Comparison of ENCODE assay signal across 22 cellular contexts in the genomic region with DNA sequence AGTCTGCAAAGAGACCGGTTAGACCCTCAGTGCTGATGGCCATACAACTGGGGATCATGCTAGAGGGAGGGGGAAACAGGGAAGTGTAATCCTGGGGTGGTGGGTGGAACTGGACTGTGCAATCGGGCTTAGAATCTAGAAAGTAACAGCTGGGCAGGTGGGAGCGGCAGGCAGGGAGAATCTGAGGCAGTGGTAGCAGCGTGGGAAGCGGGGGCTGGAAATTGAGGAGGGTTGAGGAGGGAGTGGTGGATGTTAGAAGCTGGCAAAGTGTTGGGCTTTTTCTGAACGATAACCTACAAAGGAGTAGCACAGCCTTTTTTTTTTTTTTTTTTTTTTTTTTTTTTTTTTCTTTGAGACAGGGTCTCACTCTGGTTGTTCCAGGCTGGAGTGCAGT. TPM values are rescaled to one million over a fixed set of nuclear protein-coding genes. Genes with fewer than 3 reads are reported as not detected.
DNase-seq lines count a peak whose midpoint lies in the region; ATAC-seq, FAIRE-seq and TF ChIP-seq lines count a peak whose summit lies in the region.
"Had no signal": no experiment of that assay in that cellular context is flagged by ENCODE, and none has a peak within 500 bp of the region (broad histone marks: within the 10 kb centered on the region; RNA-seq: fewer than 3 reads in every experiment).

No MANE protein-coding gene starts in this region.

- H2AFZ ChIP-seq in IMR-90 (replicated peaks; ENCODE audit: low read length, poor library complexity) (peak overlapping the region; percentile 87), H1 (ENCODE audit: low read length) (no peak overlapping the region)

- peak overlapping the region; percentile 14; the same call in 1 of the 2 replicates for H3K18ac ChIP-seq in IMR-90 (ENCODE audit: low read depth, low read length)
- no peak overlapping the region for H3K18ac ChIP-seq in H1 (ENCODE audit: extremely low read depth, low read length)

- peak overlapping the region; percentile 45 for H3K4ac ChIP-seq in IMR-90 (ENCODE audit: low read depth, low read length)
- no peak overlapping the region for H3K4ac ChIP-seq in H1 (replicated peaks; ENCODE audit: insufficient read length, low read depth, low read length)

- H3K27me3 Mint-ChIP-seq in mesothelial cell of epicardium (ENCODE audit: low read depth), result peaks cover 1% of the 10 kb centered on the region
- H3K27me3 Mint-ChIP-seq: activated naive CD4-positive, alpha-beta T cell treated with anti-CD3 and anti-CD28 coated beads, Interleukin-2, amount 50 U/mL, for 24 hours had no signal

- H3K9me3 ChIP-seq in IMR-90 (ENCODE audit: control insufficient read depth, insufficient read depth, low read length) (no peaks in the 10 kb centered on the region), H1 (ENCODE audit: insufficient read depth in 2 of 2, low read depth in 1 of 2, low read length in 1 of 2) (no peaks in the 10 kb centered on the region), tibial artery (no peaks in the 10 kb centered on the region)
- H3K9me3 ChIP-seq: HAP-1, suprapubic skin had no signal

- no peaks in the 10 kb centered on the region for H3K36me3 ChIP-seq in IMR-90 (ENCODE audit: control insufficient read depth, insufficient read depth, low read length)
- H3K36me3 ChIP-seq in H1 (ENCODE audit: control insufficient read depth in 2 of 4, insufficient read depth in 4 of 4, low read length in 3 of 4), result no peaks in the 10 kb centered on the region
- H3K36me3 ChIP-seq in tibial artery, result no peaks in the 10 kb centered on the region
- H3K36me3 ChIP-seq: HAP-1, suprapubic skin had no signal

- TF ChIP-seq RAD21 in IMR-90 (IDR thresholded peaks at IDR 0.05; ENCODE audit: low read length) (no peak), H1 (IDR thresholded peaks at IDR 0.05 in 1 of 2, conservative IDR thresholded peaks at IDR 0.05 in 1 of 2; ENCODE audit: low read depth in 2 of 2, low read length in 2 of 2) (no peak)

- H4K20me1 ChIP-seq in IMR-90 (ENCODE audit: insufficient read depth, low read length) (no peaks in the 10 kb centered on the region), H1 (replicated peaks in 1 of 2; ENCODE audit: control insufficient read depth in 1 of 2, insufficient read depth in 2 of 2, low read length in 2 of 2) (no peaks in the 10 kb centered on the region)

- H3K23me2 ChIP-seq in H1 (ENCODE audit: low read depth, low read length), result peaks cover 28% of the 10 kb centered on the region

- H3K4me3 ChIP-seq in IMR-90 (ENCODE audit: insufficient read depth, low read depth, low read length) (no peak overlapping the region), H1 (ENCODE audit: extremely low read depth in 1 of 4, insufficient read depth in 2 of 4, low read depth in 3 of 4, low read length in 4 of 4) (no peak overlapping the region), tibial artery (no peak overlapping the region)
- H3K4me3 ChIP-seq: HAP-1, suprapubic skin had no signal

- TF ChIP-seq EP300 in H1 (IDR thresholded peaks at IDR 0.05; ENCODE audit: borderline replicate concordance in 1 of 2, low read depth in 2 of 2, low read length in 2 of 2), result no peak

- no peak for FAIRE-seq in H1 (lab: Jason Lieb, UNC)
- FAIRE-seq: bronchial epithelial cell, RCC 7860 had no signal

- CTCF ChIA-PET in IMR-90 (lab: Yijun Ruan, JAX) (interaction anchor here (1.3 kb wide), 1 partner anchor 18 kb away, joined by 4 read pairs; no protein-coding TSS in a partner anchor), H1 (lab: Charles Lee; ENCODE audit: partially characterized antibody) (interaction anchor here (0.8 to 19.1 kb wide), 4 partner anchors 9 to 147 kb away, joined by 3 to 531 read pairs (median 5); partner anchors contain the start of genes SOAT2 and SPRYD3)

- peak overlapping the region; percentile 84 for H4K91ac ChIP-seq in IMR-90 (ENCODE audit: insufficient read depth, low read depth, low read length)
- no peak overlapping the region for H4K91ac ChIP-seq in H1 (replicated peaks; ENCODE audit: insufficient read length, low read length)

- no peaks in the 10 kb centered on the region for H3K9me3 Mint-ChIP-seq in mesothelial cell of epicardium
- H3K9me3 Mint-ChIP-seq: activated naive CD4-positive, alpha-beta T cell treated with anti-CD3 and anti-CD28 coated beads, Interleukin-2, amount 50 U/mL, for 24 hours; activated T-cell treated with anti-CD3 and anti-CD28 coated beads, Interleukin-2, amount 50 U/mL, for 24 hours; IgD-negative memory B cell; nephron progenitor cell had no signal

- TF ChIP-seq CTCF in IMR-90 (conservative IDR thresholded peaks at IDR 0.05; ENCODE audit: low read depth, low read length) (no peak), H1 (IDR thresholded peaks at IDR 0.05; ENCODE audit: control extremely low read depth in 1 of 3, insufficient read depth in 1 of 3, low read depth in 1 of 3, low read length in 3 of 3) (no peak), mesothelial cell of epicardium (IDR thresholded peaks at IDR 0.05; ENCODE audit: unreplicated experiment) (no peak), tibial artery (IDR thresholded peaks at IDR 0.05) (no peak)

- H3K23ac ChIP-seq in IMR-90 (ENCODE audit: low read depth, low read length), result peak overlapping the region; percentile 29; the same call in 1 of the 2 replicates
- no peak overlapping the region for H3K23ac ChIP-seq in H1 (ENCODE audit: insufficient read length)

- H3K79me1 ChIP-seq in IMR-90 (ENCODE audit: low read depth in 1 of 2, low read length in 2 of 2) (peaks cover 0 to 29% of the 10 kb centered on the region in 2 experiments; a peak in 3 of 4 replicates), H1 (ENCODE audit: low read depth, low read length) (no peaks in the 10 kb centered on the region)

- no peaks in the 10 kb centered on the region for H3K36me3 Mint-ChIP-seq in mesothelial cell of epicardium
- H3K36me3 Mint-ChIP-seq: activated naive CD4-positive, alpha-beta T cell treated with anti-CD3 and anti-CD28 coated beads, Interleukin-2, amount 50 U/mL, for 24 hours had no signal

- BruUV-seq in IMR-90 (replicated peaks; lab: Mats Ljungman, UMichigan), result no TSS peak

- H2BK20ac ChIP-seq in IMR-90 (ENCODE audit: low read depth, low read length), result peak overlapping the region; percentile 86; the same call in 1 of the 2 replicates
- no peak overlapping the region for H2BK20ac ChIP-seq in H1 (ENCODE audit: low read length)

- H2BK12ac ChIP-seq in H1 (ENCODE audit: low read depth, low read length), result 0 out of 2 replicates have a peak overlapping the region, but pooled peaks have one; percentile 50

- intact Hi-C loops in IMR-90 (cut with micrococcal nuclease) (no loop called here), tibial artery (cut with DNase I; ENCODE audit: low total_unique reads) (no loop called here)

- dilution Hi-C loops in IMR-90 (cut with HindIII; ENCODE audit: low sequenced_read_pairs, unreplicated experiment), result no loop called here

- H3K4me2 ChIP-seq in IMR-90 (ENCODE audit: low read depth, low read length) (no peak overlapping the region), H1 (ENCODE audit: insufficient read depth in 1 of 2, low read depth in 2 of 2, low read length in 2 of 2) (no peak overlapping the region)

- no peak overlapping the region for H3K4me3 Mint-ChIP-seq in mesothelial cell of epicardium
- H3K4me3 Mint-ChIP-seq: activated naive CD4-positive, alpha-beta T cell treated with anti-CD3 and anti-CD28 coated beads, Interleukin-2, amount 50 U/mL, for 24 hours; activated T-cell treated with anti-CD3 and anti-CD28 coated beads, Interleukin-2, amount 50 U/mL, for 24 hours; nephron progenitor cell had no signal

- H2BK5ac ChIP-seq in IMR-90 (ENCODE audit: low read depth, low read length, poor library complexity, severe bottlenecking), result peak overlapping the region; percentile 59
- no peak overlapping the region for H2BK5ac ChIP-seq in H1 (ENCODE audit: low read depth, low read length)

- peak overlapping the region; percentile 26 for H3K27ac Mint-ChIP-seq in mesothelial cell of epicardium
- H3K27ac Mint-ChIP-seq: activated naive CD4-positive, alpha-beta T cell treated with anti-CD3 and anti-CD28 coated beads, Interleukin-2, amount 50 U/mL, for 24 hours; activated T-cell treated with anti-CD3 and anti-CD28 coated beads, Interleukin-2, amount 50 U/mL, for 24 hours; nephron progenitor cell had no signal

- H3K14ac ChIP-seq in IMR-90 (replicated peaks; ENCODE audit: low read depth, low read length) (peak overlapping the region; percentile 28), H1 (ENCODE audit: insufficient read length) (no peak overlapping the region)

- H3K27me3 ChIP-seq in IMR-90 (ENCODE audit: control insufficient read depth, insufficient read depth, low read length) (no peaks in the 10 kb centered on the region), H1 (replicated peaks in 1 of 4; ENCODE audit: control insufficient read depth in 3 of 4, extremely low read depth in 1 of 4, insufficient read depth in 3 of 4, low read length in 3 of 4) (peaks cover 0 to 27% (median 16%) of the 10 kb centered on the region in 4 experiments; a peak in 5 of 7 replicates), tibial artery (no peaks in the 10 kb centered on the region)
- H3K27me3 ChIP-seq: suprapubic skin had no signal

- H2AK5ac ChIP-seq in IMR-90 (ENCODE audit: low read depth, low read length), result peak overlapping the region; percentile 33; the same call in 1 of the 2 replicates
- H2AK5ac ChIP-seq in H1 (ENCODE audit: low read depth, low read length), result peak overlapping the region; percentile 57; the same call in 1 of the 2 replicates

- peak overlapping the region; percentile 50; the same call in 2 of the 3 replicates for H2BK15ac ChIP-seq in IMR-90 (ENCODE audit: low read depth, low read length)
- no peak overlapping the region for H2BK15ac ChIP-seq in H1 (ENCODE audit: low read length)

- POLR2A ChIA-PET in IMR-90 (lab: Charles Lee; ENCODE audit: unreplicated experiment) (interaction anchor here (0.8 to 1.7 kb wide), 2 partner anchors 14 to 15 kb away, joined by 3 to 8 read pairs; partner anchors contain the start of gene SPRYD3), H1 (lab: Charles Lee; ENCODE audit: partially characterized antibody) (interaction anchor here (0.5 to 2.9 kb wide), 6 partner anchors 9 to 188 kb away, joined by 3 to 13 read pairs (median 4); partner anchors contain the start of genes SOAT2 and SPRYD3)

- peak overlapping the region; percentile 96 for H2BK120ac ChIP-seq in IMR-90 (ENCODE audit: low read depth, low read length)
- H2BK120ac ChIP-seq in H1 (replicated peaks; ENCODE audit: low read depth, low read length), result no peak overlapping the region

- H3K56ac ChIP-seq in IMR-90 (ENCODE audit: extremely low read depth, insufficient read depth, low read length) (no peak overlapping the region), H1 (replicated peaks; ENCODE audit: insufficient read length, low read depth, low read length) (no peak overlapping the region)

- H3K9me1 ChIP-seq in IMR-90 (ENCODE audit: insufficient read depth, low read length), result peaks cover 28% of the 10 kb centered on the region

- ATAC-seq in IMR-90 (ENCODE audit: low read depth) (no peak), GM21529 (IDR thresholded peaks at IDR 0.05; ENCODE audit: unreplicated experiment) (no peak)
- ATAC-seq: left cardiac atrium had no signal

- no peak for TF ChIP-seq POLR2A in IMR-90 (IDR thresholded peaks at IDR 0.05; ENCODE audit: low read depth, low read length)
- no peak for TF ChIP-seq POLR2A in H1 (IDR thresholded peaks at IDR 0.05; ENCODE audit: control extremely low read depth in 1 of 2, low read depth in 2 of 2, low read length in 2 of 2)

- no peaks in the 10 kb centered on the region for H3K79me2 ChIP-seq in H1 (ENCODE audit: control insufficient read depth in 1 of 2, insufficient read depth in 2 of 2, low read length in 2 of 2)

- H2AK9ac ChIP-seq in IMR-90 (replicated peaks; ENCODE audit: low read depth, low read length, poor library complexity), result no peak overlapping the region

- DNase-seq in IMR-90 (no peak), H1 (ENCODE audit: low read depth in 1 of 2, low spot score in 2 of 2) (no peak), mesothelial cell of epicardium (ENCODE audit: low spot score in 2 of 2, unreplicated experiment in 2 of 2) (no peak), tibial artery (peak in 1 of 2 donors; percentile 43), iPS-NIHi11 (ENCODE audit: low spot score) (no peak), nucleus accumbens (lab: John Stamatoyannopoulos, UW) (no peak)
- DNase-seq: activated CD4-positive, alpha-beta T cell treated with anti-CD3 and anti-CD28 coated beads, Interleukin-2, amount 50 U/mL, for 1 hour; activated T-cell treated with anti-CD3 and anti-CD28 coated beads, Interleukin-2, amount 50 U/mL, for 24 hours; DMS153; effector CD8-positive, alpha-beta T cell; hippocampal formation; left cardiac atrium; NCI-H2107; nephron progenitor cell had no signal

- peaks cover 38% of the 10 kb centered on the region for H3K4me1 Mint-ChIP-seq in mesothelial cell of epicardium

- in situ Hi-C loops in IMR-90 (cut with MboI; ENCODE audit: low sequenced_read_pairs), result no loop called here

- H3K9ac ChIP-seq in IMR-90 (ENCODE audit: low read depth, low read length) (no peak overlapping the region), H1 (replicated peaks in 1 of 4; ENCODE audit: extremely low read depth in 1 of 4, low read depth in 3 of 4, low read length in 3 of 4) (no peak overlapping the region)

- H3K4me1 ChIP-seq in IMR-90 (ENCODE audit: control insufficient read depth, insufficient read depth, low read length) (peaks cover 32% of the 10 kb centered on the region), H1 (replicated peaks in 1 of 4; ENCODE audit: control insufficient read depth in 3 of 4, insufficient read depth in 4 of 4, low read length in 3 of 4) (peaks cover 4 to 22% (median 5%) of the 10 kb centered on the region in 4 experiments), tibial artery (peaks cover 0 to 36% (median 18%) of the 10 kb centered on the region in 4 donors)

- 94% methylated on average over 4 of the region's 6 CpGs; no CpG with 5 or more reads in 1 of the 2 experiments for WGBS in IMR-90 (ENCODE audit: extremely low coverage in 2 of 2, insufficient read length in 1 of 2), 2 experiments
- WGBS in H1 (ENCODE audit: extremely low coverage in 1 of 2, insufficient coverage in 1 of 2, insufficient read length in 1 of 2, insufficient replicate concordance in 2 of 2, low coverage in 1 of 2, low lambda C conversion rate in 2 of 2, missing lambda C conversion rate in 1 of 2), 2 experiments, result 87% methylated on average over 6 of the region's 6 CpGs; no CpG with 5 or more reads in 1 of the 2 experiments

- H3K27ac ChIP-seq in IMR-90 (ENCODE audit: insufficient read depth, low read length) (peak overlapping the region; percentile 59), H1 (ENCODE audit: low read depth, low read length) (no peak overlapping the region), tibial artery (peak overlapping the region; percentile 3 to 40)
- H3K27ac ChIP-seq: suprapubic skin had no signal

- H4K5ac ChIP-seq in IMR-90 (ENCODE audit: low read depth, low read length) (peak overlapping the region; percentile 63), H1 (ENCODE audit: insufficient read length, low read depth, low read length) (no peak overlapping the region)

- peak overlapping the region; percentile 66 to 94 for H4K8ac ChIP-seq in IMR-90 (ENCODE audit: low read depth in 2 of 2, low read length in 2 of 2)
- H4K8ac ChIP-seq in H1 (ENCODE audit: extremely low read depth, insufficient read depth, low read length), result no peak overlapping the region

RNA-seq across cellular contexts. Expression of gene IGFBP6, which starts 3.1 kb away (rescaled TPM):
- total RNA-seq in IMR-90 (2012; rRNA removed), result 124 and 140 TPM in 2 replicates
- polyA plus RNA-seq in IMR-90 (2012; rRNA removed), result 337 and 373 TPM in 2 replicates
- 592 and 623 TPM in 2 replicates for polyA plus RNA-seq in IMR-90 (2012; cell fraction: cytosol; rRNA removed)
- polyA plus RNA-seq in IMR-90 (2012; cell fraction: nucleus; rRNA removed; ENCODE audit: low replicate concordance), result 90.7 and 186 TPM in 2 replicates
- total RNA-seq in H1 (2021; fragmentation: NEBNext Ultra II Directional; extraction: Animal tissue kit (Norgen Biotek cat#: 25700)), result 13.7 and 16.4 TPM in 2 replicates
- polyA plus RNA-seq in H1 (2011; rRNA removed), result 14.7 and 25.3 TPM in 2 replicates
- 15.4 TPM for polyA plus RNA-seq in H1 (2011; cell fraction: cytosol; rRNA removed)
- 13.2 TPM for polyA plus RNA-seq in H1 (2011; cell fraction: nucleus; rRNA removed)
- 5.3 to 13.0 TPM (median 10.2 TPM) in 4 replicates for polyA plus RNA-seq in H1 (2012, experiment 1 of 2)
- polyA plus RNA-seq in H1 (2012, experiment 2 of 2), result 22.3 TPM
- polyA plus RNA-seq in H1 (2013, experiment 1 of 2), result 8.4 TPM
- polyA plus RNA-seq in H1 (2013, experiment 2 of 2), result 10.8 TPM
- polyA minus RNA-seq in H1 (2011; rRNA and poly(A)+ RNA removed), result 2.6 and 3.5 TPM in 2 replicates
- polyA minus RNA-seq in H1 (2011; cell fraction: cytosol; rRNA and poly(A)+ RNA removed), result 2.9 TPM
- 2.4 TPM for polyA minus RNA-seq in H1 (2011; cell fraction: nucleus; rRNA and poly(A)+ RNA removed)
- 70.3 to 77.2 TPM (median 75.6 TPM) in 3 replicates for total RNA-seq in mesothelial cell of epicardium

RNA-seq across cellular contexts. Expression of gene SOAT2, which starts 8.9 kb away (rescaled TPM):
- total RNA-seq in IMR-90 (2012; rRNA removed) (under 0.01 and 0.18 TPM in 2 replicates), mesothelial cell of epicardium (0.13 to 0.40 TPM (median 0.20 TPM) in 3 replicates)
- polyA plus RNA-seq in IMR-90 (2012; rRNA removed) (0.39 and 0.55 TPM in 2 replicates), H1 (2011; rRNA removed) (0.08 and 0.13 TPM in 2 replicates)
- 0.18 and 0.27 TPM in 2 replicates for polyA plus RNA-seq in IMR-90 (2012; cell fraction: cytosol; rRNA removed)
- 0.52 and 1.3 TPM in 2 replicates for polyA plus RNA-seq in IMR-90 (2012; cell fraction: nucleus; rRNA removed; ENCODE audit: low replicate concordance)
- not detected in 2 replicates for total RNA-seq in H1 (2021; fragmentation: NEBNext Ultra II Directional; extraction: Animal tissue kit (Norgen Biotek cat#: 25700))
- 0.12 TPM for polyA plus RNA-seq in H1 (2011; cell fraction: cytosol; rRNA removed)
- polyA plus RNA-seq in H1 (2011; cell fraction: nucleus; rRNA removed), result 0.21 TPM
- not detected in 4 replicates for polyA plus RNA-seq in H1 (2012, experiment 1 of 2)
- not detected for polyA plus RNA-seq in H1 (2012, experiment 2 of 2)
- 0.04 TPM for polyA plus RNA-seq in H1 (2013, experiment 1 of 2)
- not detected for polyA plus RNA-seq in H1 (2013, experiment 2 of 2)
- not detected in 2 replicates for polyA minus RNA-seq in H1 (2011; rRNA and poly(A)+ RNA removed)
- not detected for polyA minus RNA-seq in H1 (2011; cell fraction: cytosol; rRNA and poly(A)+ RNA removed)
- polyA minus RNA-seq in H1 (2011; cell fraction: nucleus; rRNA and poly(A)+ RNA removed), result not detected
- total RNA-seq: bronchial epithelial cell, left cardiac atrium, renal cortical epithelial cell, suprapubic skin had no signal
- polyA plus RNA-seq: IgD-negative memory B cell had no signal

RNA-seq across cellular contexts. Expression of gene SPRYD3, which starts 15.2 kb away (rescaled TPM):
- total RNA-seq in IMR-90 (2012; rRNA removed) (21.7 and 25.6 TPM in 2 replicates), mesothelial cell of epicardium (20.2 to 20.9 TPM (median 20.6 TPM) in 3 replicates)
- polyA plus RNA-seq in IMR-90 (2012; rRNA removed) (27.8 and 28.8 TPM in 2 replicates), H1 (2011; rRNA removed) (8.0 and 10.4 TPM in 2 replicates)
- 20.9 and 26.7 TPM in 2 replicates for polyA plus RNA-seq in IMR-90 (2012; cell fraction: cytosol; rRNA removed)
- polyA plus RNA-seq in IMR-90 (2012; cell fraction: nucleus; rRNA removed; ENCODE audit: low replicate concordance), result 24.4 and 31.3 TPM in 2 replicates
- total RNA-seq in H1 (2021; fragmentation: NEBNext Ultra II Directional; extraction: Animal tissue kit (Norgen Biotek cat#: 25700)), result 6.6 and 6.8 TPM in 2 replicates
- polyA plus RNA-seq in H1 (2011; cell fraction: cytosol; rRNA removed), result 7.4 TPM
- 10.8 TPM for polyA plus RNA-seq in H1 (2011; cell fraction: nucleus; rRNA removed)
- 4.9 to 8.7 TPM (median 6.7 TPM) in 4 replicates for polyA plus RNA-seq in H1 (2012, experiment 1 of 2)
- 6.0 TPM for polyA plus RNA-seq in H1 (2012, experiment 2 of 2)
- 3.4 TPM for polyA plus RNA-seq in H1 (2013, experiment 1 of 2)
- polyA plus RNA-seq in H1 (2013, experiment 2 of 2), result 4.0 TPM
- 7.9 and 9.9 TPM in 2 replicates for polyA minus RNA-seq in H1 (2011; rRNA and poly(A)+ RNA removed)
- polyA minus RNA-seq in H1 (2011; cell fraction: cytosol; rRNA and poly(A)+ RNA removed), result 4.6 TPM
- 7.6 TPM for polyA minus RNA-seq in H1 (2011; cell fraction: nucleus; rRNA and poly(A)+ RNA removed)

RNA-seq across cellular contexts. Expression of gene TNS2, which starts 44.5 kb away (rescaled TPM):
- total RNA-seq in IMR-90 (2012; rRNA removed), result 10.4 and 10.6 TPM in 2 replicates
- 67.2 and 68.0 TPM in 2 replicates for polyA plus RNA-seq in IMR-90 (2012; rRNA removed)
- polyA plus RNA-seq in IMR-90 (2012; cell fraction: cytosol; rRNA removed), result 18.8 and 35.8 TPM in 2 replicates
- polyA plus RNA-seq in IMR-90 (2012; cell fraction: nucleus; rRNA removed; ENCODE audit: low replicate concordance), result 243 and 578 TPM in 2 replicates
- 4.7 and 5.8 TPM in 2 replicates for total RNA-seq in H1 (2021; fragmentation: NEBNext Ultra II Directional; extraction: Animal tissue kit (Norgen Biotek cat#: 25700))
- 2.8 and 5.0 TPM in 2 replicates for polyA plus RNA-seq in H1 (2011; rRNA removed)
- 1.7 TPM for polyA plus RNA-seq in H1 (2011; cell fraction: cytosol; rRNA removed)
- 25.7 TPM for polyA plus RNA-seq in H1 (2011; cell fraction: nucleus; rRNA removed)
- polyA plus RNA-seq in H1 (2012, experiment 1 of 2), result 4.3 to 6.2 TPM (median 4.8 TPM) in 4 replicates
- 2.5 TPM for polyA plus RNA-seq in H1 (2012, experiment 2 of 2)
- polyA plus RNA-seq in H1 (2013, experiment 1 of 2), result 3.7 TPM
- polyA plus RNA-seq in H1 (2013, experiment 2 of 2), result 3.4 TPM
- polyA minus RNA-seq in H1 (2011; rRNA and poly(A)+ RNA removed), result 1.7 and 2.8 TPM in 2 replicates
- 10.8 TPM for polyA minus RNA-seq in H1 (2011; cell fraction: cytosol; rRNA and poly(A)+ RNA removed)
- polyA minus RNA-seq in H1 (2011; cell fraction: nucleus; rRNA and poly(A)+ RNA removed), result 10.6 TPM
- 78.8 to 91.7 TPM (median 86.4 TPM) in 3 replicates for total RNA-seq in mesothelial cell of epicardium
- polyA plus RNA-seq: IgD-negative memory B cell had no signal
